In genomic region chr1:172343246-172344099, GRCh38 we compare ENCODE assay signal across 8 cellular contexts.
DNase-seq lines count a peak whose midpoint lies in the region; ATAC-seq and TF ChIP-seq lines count a peak whose summit lies in the region.

No MANE protein-coding gene starts in this region.

- H3K4me1 Mint-ChIP-seq in Calu3 (ENCODE audit: low read depth, unreplicated experiment): peaks cover 26% of the 10 kb centered on the region

- peak; percentile 33 for ATAC-seq in mucosa of descending colon

- CTCF ChIA-PET in Calu3 (lab: Charles Lee): interaction anchor here (0.7 to 1.8 kb wide), 5 partner anchors 9 to 175 kb away, joined by 3 to 7 read pairs (median 4); no protein-coding TSS in a partner anchor

- H3K4me3 ChIP-seq in HUES6 (ENCODE audit: low read depth, low read length) (no peak overlapping the region), astrocyte of the cerebellum (ENCODE audit: low read depth, low read length) (no peak overlapping the region), mucosa of descending colon (no peak overlapping the region), prostate gland (no peak overlapping the region)

- H3K36me3 Mint-ChIP-seq in Calu3 (ENCODE audit: insufficient read depth, unreplicated experiment): no peaks in the 10 kb centered on the region

- H3K27me3 ChIP-seq in HUES6 (ENCODE audit: control insufficient read depth, insufficient read depth, low read length) (no peaks in the 10 kb centered on the region), prostate gland (replicated peaks; ENCODE audit: insufficient read depth) (no peaks in the 10 kb centered on the region)

- no peak for TF ChIP-seq POLR2A in prostate gland (IDR thresholded peaks at IDR 0.05)

- DNase-seq in Calu3 (no peak), astrocyte of the cerebellum (ENCODE audit: low read depth) (peak; percentile 83), mucosa of descending colon (no peak), germinal center (ENCODE audit: low spot score) (no peak), prostate gland (ENCODE audit: low spot score) (no peak), DMS79 (lab: John Stamatoyannopoulos, UW) (no peak)
- no peak for DNase-seq in stimulated activated CD4-positive, alpha-beta T cell treated with anti-CD3 and anti-CD28 coated beads, Interleukin-4, amount 100 ng/mL, for 1 hour

- no peaks in the 10 kb centered on the region for H3K36me3 ChIP-seq in HUES6 (ENCODE audit: control insufficient read depth, insufficient read depth, low read length)
- no peaks in the 10 kb centered on the region for H3K36me3 ChIP-seq in mucosa of descending colon (ENCODE audit: low read depth)
- no peaks in the 10 kb centered on the region for H3K36me3 ChIP-seq in prostate gland

- intact Hi-C loops in Calu3 (cut with micrococcal nuclease; ENCODE audit: unreplicated experiment) (loop anchor here (2.0 kb wide), 1 partner anchor 13 kb away; no protein-coding TSS in a partner anchor), mucosa of descending colon (cut with DNase I, micrococcal nuclease) (no loop called here), prostate gland (cut with DNase I) (no loop called here)

- H3K9ac ChIP-seq in HUES6 (ENCODE audit: low read length): no peak overlapping the region

- no TSS peak for BruUV-seq in Calu3 (replicated peaks; lab: Mats Ljungman, UMichigan)

- H3K9me3 Mint-ChIP-seq in Calu3 (ENCODE audit: low read depth, unreplicated experiment): peaks cover 5% of the 10 kb centered on the region

- H3K27ac Mint-ChIP-seq in Calu3 (ENCODE audit: unreplicated experiment): peak overlapping the region; percentile 82

- H3K4me3 Mint-ChIP-seq in Calu3 (ENCODE audit: low read depth, unreplicated experiment): peak overlapping the region; percentile 24

- H3K27ac ChIP-seq in HUES6 (ENCODE audit: low read depth, low read length) (peak overlapping the region; percentile 2; the same call in 1 of the 2 replicates), prostate gland (no peak overlapping the region)

- WGBS in prostate gland: 17% methylated on average over 10 of the region's 10 CpGs

- TF ChIP-seq CTCF in Calu3 (IDR thresholded peaks at IDR 0.05; ENCODE audit: unreplicated experiment) (no peak), astrocyte of the cerebellum (IDR thresholded peaks at IDR 0.05; ENCODE audit: low read depth, low read length, missing control alignments) (no peak), mucosa of descending colon (IDR thresholded peaks at IDR 0.05) (no peak), prostate gland (IDR thresholded peaks at IDR 0.05) (no peak)

- no peaks in the 10 kb centered on the region for H3K27me3 Mint-ChIP-seq in Calu3 (ENCODE audit: unreplicated experiment)

- in situ Hi-C loops in astrocyte of the cerebellum (cut with HindIII; ENCODE audit: low sequenced_read_pairs): no loop called here

- H3K4me1 ChIP-seq in HUES6 (ENCODE audit: control insufficient read depth, insufficient read depth, low read length) (peaks cover 20% of the 10 kb centered on the region), mucosa of descending colon (ENCODE audit: low read depth) (no peaks in the 10 kb centered on the region), prostate gland (replicated peaks) (no peaks in the 10 kb centered on the region)

- peaks cover 16% of the 10 kb centered on the region for H3K9me3 ChIP-seq in HUES6 (ENCODE audit: control insufficient read depth, insufficient read depth, low read depth, low read length)
- H3K9me3 ChIP-seq in mucosa of descending colon: peaks cover 4% of the 10 kb centered on the region
- no peaks in the 10 kb centered on the region for H3K9me3 ChIP-seq in prostate gland
